1 cellular context compared by ENCODE assay signal in genomic region chr11:61980783-61981541, GRCh38.
TF ChIP-seq lines count a peak whose summit lies in the region.

No MANE protein-coding gene starts in this region.

TF ChIP-seq in HepG2, 621 proteins besides CTCF, POLR2A, EP300 and RAD21 (continued from another document and continues in another):
- no peak for TF ChIP-seq ZHX2 (IDR thresholded peaks at IDR 0.05; ENCODE audit: low read depth)
- no peak for TF ChIP-seq ZHX2 (CRISPR knock-in tag; IDR thresholded peaks at IDR 0.05; ENCODE audit: borderline replicate concordance)
- TF ChIP-seq SOX6 (IDR thresholded peaks at IDR 0.05) = no peak
- TF ChIP-seq SOX6 (CRISPR knock-in tag; IDR thresholded peaks at IDR 0.05) = peak; percentile 96
- peak; percentile 56; the same call in 1 of the 2 replicates for TF ChIP-seq ETV5 (CRISPR knock-in tag; IDR thresholded peaks at IDR 0.05; ENCODE audit: borderline replicate concordance)
- no peak for TF ChIP-seq PCBP2 (optimal IDR thresholded peaks at IDR 0.05; ENCODE audit: low read depth, low read length, poor library complexity, severe bottlenecking)
- peak; percentile 46; the same call in 1 of the 2 replicates for TF ChIP-seq SP4 (CRISPR knock-in tag; IDR thresholded peaks at IDR 0.05)
- no peak for TF ChIP-seq ZSCAN21 (CRISPR knock-in tag; IDR thresholded peaks at IDR 0.05; ENCODE audit: borderline replicate concordance)
- TF ChIP-seq HDAC6 (IDR thresholded peaks at IDR 0.05; ENCODE audit: low read depth, low read length) = no peak
- no peak for TF ChIP-seq CHCHD3 (CRISPR knock-in tag; IDR thresholded peaks at IDR 0.05)
- TF ChIP-seq ZBTB34 (CRISPR knock-in tag; IDR thresholded peaks at IDR 0.05) = peak; percentile 67
- no peak for TF ChIP-seq GRHL1 (CRISPR knock-in tag; conservative IDR thresholded peaks at IDR 0.05)
- no peak for TF ChIP-seq TCF12 (IDR thresholded peaks at IDR 0.05)
- no peak; the same call in 1 of the 2 replicates for TF ChIP-seq TCF12 (CRISPR knock-in tag; IDR thresholded peaks at IDR 0.05)
- TF ChIP-seq ZNF225 (CRISPR knock-in tag; IDR thresholded peaks at IDR 0.05) = no peak
- TF ChIP-seq ZC3H13 (CRISPR knock-in tag; IDR thresholded peaks at IDR 0.05) = no peak
- no peak for TF ChIP-seq ZNF136 (CRISPR knock-in tag; IDR thresholded peaks at IDR 0.05; ENCODE audit: low read depth)
- TF ChIP-seq AGO2 (optimal IDR thresholded peaks at IDR 0.05; ENCODE audit: low read depth, low read length) = no peak
- TF ChIP-seq BRCA1 (CRISPR knock-in tag; IDR thresholded peaks at IDR 0.05) = no peak
- no peak for TF ChIP-seq TRIM24 (CRISPR knock-in tag; IDR thresholded peaks at IDR 0.05)
- no peak for TF ChIP-seq HOXA9 (CRISPR knock-in tag; IDR thresholded peaks at IDR 0.05; ENCODE audit: borderline replicate concordance)
- TF ChIP-seq CERS6 (CRISPR knock-in tag; IDR thresholded peaks at IDR 0.05) = no peak
- no peak for TF ChIP-seq ZBTB39 (CRISPR knock-in tag; IDR thresholded peaks at IDR 0.05)
- TF ChIP-seq ZNF513 (CRISPR knock-in tag; conservative IDR thresholded peaks at IDR 0.05) = no peak
- no peak for TF ChIP-seq MTERF4 (CRISPR knock-in tag; IDR thresholded peaks at IDR 0.05)
- no peak for TF ChIP-seq ARNT (IDR thresholded peaks at IDR 0.05)
- no peak for TF ChIP-seq ZNF776 (CRISPR knock-in tag; IDR thresholded peaks at IDR 0.05)
- no peak for TF ChIP-seq NFYC (CRISPR knock-in tag; IDR thresholded peaks at IDR 0.05)
- TF ChIP-seq ETS1 (CRISPR knock-in tag; IDR thresholded peaks at IDR 0.05) = no peak
- TF ChIP-seq ZNF30 (CRISPR knock-in tag; IDR thresholded peaks at IDR 0.05) = no peak
- TF ChIP-seq ZBTB14 (CRISPR knock-in tag; IDR thresholded peaks at IDR 0.05) = no peak
- TF ChIP-seq ZNF777 (CRISPR knock-in tag; IDR thresholded peaks at IDR 0.05) = peak; percentile 23; the same call in 1 of the 2 replicates
- TF ChIP-seq RXRA (CRISPR knock-in tag; IDR thresholded peaks at IDR 0.05) = peak; percentile 61; the same call in 1 of the 2 replicates
- no peak for TF ChIP-seq TAF15 (IDR thresholded peaks at IDR 0.05; ENCODE audit: low read depth, low read length, poor library complexity, severe bottlenecking)
- no peak for TF ChIP-seq ZSCAN29 (CRISPR knock-in tag; conservative IDR thresholded peaks at IDR 0.05)
- no peak for TF ChIP-seq ZNF501 (CRISPR knock-in tag; IDR thresholded peaks at IDR 0.05)
- TF ChIP-seq SAP130 (CRISPR knock-in tag; IDR thresholded peaks at IDR 0.05; ENCODE audit: low read depth) = peak; percentile 64
- TF ChIP-seq THAP7 (CRISPR knock-in tag; IDR thresholded peaks at IDR 0.05) = no peak; the same call in 1 of the 2 replicates
- no peak for TF ChIP-seq PLSCR1 (CRISPR knock-in tag; IDR thresholded peaks at IDR 0.05; ENCODE audit: borderline replicate concordance)
- TF ChIP-seq KDM2A (CRISPR knock-in tag; IDR thresholded peaks at IDR 0.05; ENCODE audit: borderline replicate concordance, low read depth) = peak; percentile 21; the same call in 1 of the 2 replicates
- no peak for TF ChIP-seq ZFP36L1 (CRISPR knock-in tag; IDR thresholded peaks at IDR 0.05)
- TF ChIP-seq NR3C1 (CRISPR knock-in tag; IDR thresholded peaks at IDR 0.05) = no peak
- TF ChIP-seq ZSCAN9 (CRISPR knock-in tag; IDR thresholded peaks at IDR 0.05; ENCODE audit: borderline replicate concordance) = no peak
- no peak for TF ChIP-seq MLLT10 (CRISPR knock-in tag; IDR thresholded peaks at IDR 0.05)
- no peak for TF ChIP-seq PRPF4 (IDR thresholded peaks at IDR 0.05; ENCODE audit: low read depth, low read length, poor library complexity, severe bottlenecking)
- TF ChIP-seq SOX5 (CRISPR knock-in tag; IDR thresholded peaks at IDR 0.05; ENCODE audit: borderline replicate concordance) = peak; percentile 85
- no peak for TF ChIP-seq ZNF33A (CRISPR knock-in tag; IDR thresholded peaks at IDR 0.05; ENCODE audit: borderline replicate concordance)
- TF ChIP-seq ZNF232 (CRISPR knock-in tag; IDR thresholded peaks at IDR 0.05; ENCODE audit: borderline replicate concordance) = no peak
